Comparison of ENCODE assay signal across 2 cellular contexts in the genomic region with DNA sequence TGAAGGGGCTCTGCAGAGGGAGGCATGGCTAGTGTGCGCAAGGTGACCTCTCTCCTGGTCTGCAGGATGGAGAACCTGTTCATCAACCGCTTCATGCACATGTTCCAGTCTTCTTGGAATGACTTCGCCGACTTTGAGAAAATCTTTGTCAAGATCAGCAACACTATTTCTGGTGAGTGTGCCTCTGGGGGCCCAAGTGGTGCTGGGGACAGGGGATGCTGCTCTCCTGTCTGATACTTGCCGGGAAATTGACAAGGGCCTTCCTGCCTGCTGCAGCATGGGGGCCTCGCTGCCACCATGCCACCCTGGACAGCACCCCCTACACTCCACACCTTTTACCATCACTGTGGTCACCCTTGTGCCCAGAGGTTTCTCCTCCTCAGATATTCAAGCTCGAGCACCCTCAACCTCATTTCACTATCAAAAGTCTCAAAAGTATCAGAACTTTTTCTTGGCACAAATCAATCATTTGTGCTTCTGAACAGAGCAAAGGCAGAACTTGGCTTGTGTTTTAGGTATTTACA.
TF ChIP-seq lines count a peak whose summit lies in the region.

No MANE protein-coding gene starts in this region.

TF ChIP-seq in GM23338, 12 proteins besides CTCF, POLR2A, EP300 and RAD21:
- no peak for TF ChIP-seq NANOG (IDR thresholded peaks at IDR 0.05; ENCODE audit: borderline replicate concordance)
- TF ChIP-seq, protein P1, sequence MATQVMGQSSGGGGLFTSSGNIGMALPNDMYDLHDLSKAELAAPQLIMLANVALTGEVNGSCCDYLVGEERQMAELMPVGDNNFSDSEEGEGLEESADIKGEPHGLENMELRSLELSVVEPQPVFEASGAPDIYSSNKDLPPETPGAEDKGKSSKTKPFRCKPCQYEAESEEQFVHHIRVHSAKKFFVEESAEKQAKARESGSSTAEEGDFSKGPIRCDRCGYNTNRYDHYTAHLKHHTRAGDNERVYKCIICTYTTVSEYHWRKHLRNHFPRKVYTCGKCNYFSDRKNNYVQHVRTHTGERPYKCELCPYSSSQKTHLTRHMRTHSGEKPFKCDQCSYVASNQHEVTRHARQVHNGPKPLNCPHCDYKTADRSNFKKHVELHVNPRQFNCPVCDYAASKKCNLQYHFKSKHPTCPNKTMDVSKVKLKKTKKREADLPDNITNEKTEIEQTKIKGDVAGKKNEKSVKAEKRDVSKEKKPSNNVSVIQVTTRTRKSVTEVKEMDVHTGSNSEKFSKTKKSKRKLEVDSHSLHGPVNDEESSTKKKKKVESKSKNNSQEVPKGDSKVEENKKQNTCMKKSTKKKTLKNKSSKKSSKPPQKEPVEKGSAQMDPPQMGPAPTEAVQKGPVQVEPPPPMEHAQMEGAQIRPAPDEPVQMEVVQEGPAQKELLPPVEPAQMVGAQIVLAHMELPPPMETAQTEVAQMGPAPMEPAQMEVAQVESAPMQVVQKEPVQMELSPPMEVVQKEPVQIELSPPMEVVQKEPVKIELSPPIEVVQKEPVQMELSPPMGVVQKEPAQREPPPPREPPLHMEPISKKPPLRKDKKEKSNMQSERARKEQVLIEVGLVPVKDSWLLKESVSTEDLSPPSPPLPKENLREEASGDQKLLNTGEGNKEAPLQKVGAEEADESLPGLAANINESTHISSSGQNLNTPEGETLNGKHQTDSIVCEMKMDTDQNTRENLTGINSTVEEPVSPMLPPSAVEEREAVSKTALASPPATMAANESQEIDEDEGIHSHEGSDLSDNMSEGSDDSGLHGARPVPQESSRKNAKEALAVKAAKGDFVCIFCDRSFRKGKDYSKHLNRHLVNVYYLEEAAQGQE (IDR thresholded peaks at IDR 0.05; ENCODE audit: unreplicated experiment): peak; percentile 50
- no peak for TF ChIP-seq EZH2phosphoT487 (IDR thresholded peaks at IDR 0.05; ENCODE audit: unreplicated experiment)
- TF ChIP-seq, protein P2, sequence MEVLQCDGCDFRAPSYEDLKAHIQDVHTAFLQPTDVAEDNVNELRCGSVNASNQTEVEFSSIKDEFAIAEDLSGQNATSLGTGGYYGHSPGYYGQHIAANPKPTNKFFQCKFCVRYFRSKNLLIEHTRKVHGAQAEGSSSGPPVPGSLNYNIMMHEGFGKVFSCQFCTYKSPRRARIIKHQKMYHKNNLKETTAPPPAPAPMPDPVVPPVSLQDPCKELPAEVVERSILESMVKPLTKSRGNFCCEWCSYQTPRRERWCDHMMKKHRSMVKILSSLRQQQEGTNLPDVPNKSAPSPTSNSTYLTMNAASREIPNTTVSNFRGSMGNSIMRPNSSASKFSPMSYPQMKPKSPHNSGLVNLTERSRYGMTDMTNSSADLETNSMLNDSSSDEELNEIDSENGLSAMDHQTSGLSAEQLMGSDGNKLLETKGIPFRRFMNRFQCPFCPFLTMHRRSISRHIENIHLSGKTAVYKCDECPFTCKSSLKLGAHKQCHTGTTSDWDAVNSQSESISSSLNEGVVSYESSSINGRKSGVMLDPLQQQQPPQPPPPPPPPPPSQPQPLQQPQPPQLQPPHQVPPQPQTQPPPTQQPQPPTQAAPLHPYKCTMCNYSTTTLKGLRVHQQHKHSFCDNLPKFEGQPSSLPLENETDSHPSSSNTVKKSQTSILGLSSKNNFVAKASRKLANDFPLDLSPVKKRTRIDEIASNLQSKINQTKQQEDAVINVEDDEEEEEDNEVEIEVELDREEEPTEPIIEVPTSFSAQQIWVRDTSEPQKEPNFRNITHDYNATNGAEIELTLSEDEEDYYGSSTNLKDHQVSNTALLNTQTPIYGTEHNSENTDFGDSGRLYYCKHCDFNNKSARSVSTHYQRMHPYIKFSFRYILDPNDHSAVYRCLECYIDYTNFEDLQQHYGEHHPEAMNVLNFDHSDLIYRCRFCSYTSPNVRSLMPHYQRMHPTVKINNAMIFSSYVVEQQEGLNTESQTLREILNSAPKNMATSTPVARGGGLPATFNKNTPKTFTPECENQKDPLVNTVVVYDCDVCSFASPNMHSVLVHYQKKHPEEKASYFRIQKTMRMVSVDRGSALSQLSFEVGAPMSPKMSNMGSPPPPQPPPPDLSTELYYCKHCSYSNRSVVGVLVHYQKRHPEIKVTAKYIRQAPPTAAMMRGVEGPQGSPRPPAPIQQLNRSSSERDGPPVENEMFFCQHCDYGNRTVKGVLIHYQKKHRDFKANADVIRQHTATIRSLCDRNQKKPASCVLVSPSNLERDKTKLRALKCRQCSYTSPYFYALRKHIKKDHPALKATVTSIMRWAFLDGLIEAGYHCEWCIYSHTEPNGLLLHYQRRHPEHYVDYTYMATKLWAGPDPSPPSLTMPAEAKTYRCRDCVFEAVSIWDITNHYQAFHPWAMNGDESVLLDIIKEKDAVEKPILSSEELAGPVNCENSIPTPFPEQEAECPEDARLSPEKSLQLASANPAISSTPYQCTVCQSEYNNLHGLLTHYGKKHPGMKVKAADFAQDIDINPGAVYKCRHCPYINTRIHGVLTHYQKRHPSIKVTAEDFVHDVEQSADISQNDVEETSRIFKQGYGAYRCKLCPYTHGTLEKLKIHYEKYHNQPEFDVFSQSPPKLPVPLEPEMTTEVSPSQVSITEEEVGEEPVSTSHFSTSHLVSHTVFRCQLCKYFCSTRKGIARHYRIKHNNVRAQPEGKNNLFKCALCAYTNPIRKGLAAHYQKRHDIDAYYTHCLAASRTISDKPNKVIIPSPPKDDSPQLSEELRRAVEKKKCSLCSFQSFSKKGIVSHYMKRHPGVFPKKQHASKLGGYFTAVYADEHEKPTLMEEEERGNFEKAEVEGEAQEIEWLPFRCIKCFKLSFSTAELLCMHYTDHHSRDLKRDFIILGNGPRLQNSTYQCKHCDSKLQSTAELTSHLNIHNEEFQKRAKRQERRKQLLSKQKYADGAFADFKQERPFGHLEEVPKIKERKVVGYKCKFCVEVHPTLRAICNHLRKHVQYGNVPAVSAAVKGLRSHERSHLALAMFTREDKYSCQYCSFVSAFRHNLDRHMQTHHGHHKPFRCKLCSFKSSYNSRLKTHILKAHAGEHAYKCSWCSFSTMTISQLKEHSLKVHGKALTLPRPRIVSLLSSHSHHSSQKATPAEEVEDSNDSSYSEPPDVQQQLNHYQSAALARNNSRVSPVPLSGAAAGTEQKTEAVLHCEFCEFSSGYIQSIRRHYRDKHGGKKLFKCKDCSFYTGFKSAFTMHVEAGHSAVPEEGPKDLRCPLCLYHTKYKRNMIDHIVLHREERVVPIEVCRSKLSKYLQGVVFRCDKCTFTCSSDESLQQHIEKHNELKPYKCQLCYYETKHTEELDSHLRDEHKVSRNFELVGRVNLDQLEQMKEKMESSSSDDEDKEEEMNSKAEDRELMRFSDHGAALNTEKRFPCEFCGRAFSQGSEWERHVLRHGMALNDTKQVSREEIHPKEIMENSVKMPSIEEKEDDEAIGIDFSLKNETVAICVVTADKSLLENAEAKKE (CRISPR knock-in tag; IDR thresholded peaks at IDR 0.05): no peak

TF ChIP-seq in GM12878, 131 proteins besides CTCF, POLR2A, EP300 and RAD21:
- no peak for TF ChIP-seq RAD51 (IDR thresholded peaks at IDR 0.05)
- no peak for TF ChIP-seq RBBP5 (conservative IDR thresholded peaks at IDR 0.05)
- TF ChIP-seq, protein P1 (IDR thresholded peaks at IDR 0.05; ENCODE audit: low read depth, low read length): peak; percentile 45; the same call in 1 of the 2 replicates
- no peak for TF ChIP-seq STAT3 (IDR thresholded peaks at IDR 0.05; ENCODE audit: low read depth, low read length)
